12 cellular contexts compared by ENCODE assay signal in the genomic region with DNA sequence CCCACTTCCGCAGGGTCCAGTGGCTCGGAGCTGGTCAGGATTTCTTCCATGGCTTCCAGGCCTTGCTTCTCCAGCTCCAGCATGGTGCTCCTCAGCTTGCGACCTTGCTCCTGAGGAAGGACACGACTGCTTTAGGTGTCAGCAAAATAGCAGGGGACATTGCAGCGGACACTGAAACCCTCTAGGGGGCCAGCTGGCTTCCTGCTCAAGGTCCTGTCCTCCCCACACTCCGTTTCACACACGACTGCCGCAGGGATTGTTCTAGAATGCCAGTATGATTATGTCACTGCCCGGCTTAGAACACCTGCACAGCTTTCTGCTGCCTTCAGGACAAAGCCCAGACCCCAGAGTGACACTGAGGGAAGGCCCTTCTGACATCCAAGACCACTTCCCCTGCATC.
"Had no signal": no experiment of that assay in that cellular context is flagged by ENCODE, and none has a peak within 500 bp of the region (broad histone marks: within the 10 kb centered on the region; RNA-seq: fewer than 3 reads in every experiment).

No MANE protein-coding gene starts in this region.

- H3K27me3 Mint-ChIP-seq: activated CD4-positive, alpha-beta T cell treated with anti-CD3 and anti-CD28 coated beads for 36 hours; dendritic cell treated with granulocyte-macrophage colony-stimulating factor and Interleukin-4, amounts not matched to agents 40 ng/mL and 50 ng/mL, for 4 days; stimulated activated naive CD8-positive, alpha-beta T cell treated with anti-CD3 and anti-CD28 coated beads, Interleukin-15, amount 100 ng/mL, for 72 hours had no signal

- H3K4me1 ChIP-seq: vagina had no signal

- ATAC-seq: left colon had no signal

- H3K9me3 ChIP-seq: vagina had no signal

- DNase-seq: activated CD4-positive, alpha-beta memory T cell treated with anti-CD3 and anti-CD28 coated beads, Interleukin-2, amount 10 ng/mL, durations not matched to agents 7 days and 5 days; activated CD8-positive, alpha-beta memory T cell treated with anti-CD3 and anti-CD28 coated beads, Interleukin-2, amount 50 U/mL, for 4 hours; activated naive CD4-positive, alpha-beta T cell treated with anti-CD3 and anti-CD28 coated beads for 36 hours; left colon; mammary epithelial cell; stimulated activated CD4-positive, alpha-beta T cell treated with anti-CD3 and anti-CD28 coated beads, Interleukin-4, amount 100 ng/mL, for 1 hour; stimulated activated naive CD8-positive, alpha-beta T cell treated with anti-CD3 and anti-CD28 coated beads, Interleukin-15, amount 100 ng/mL, for 72 hours; T-helper 9 cell had no signal

- H3K27ac Mint-ChIP-seq: activated CD4-positive, alpha-beta memory T cell treated with anti-CD3 and anti-CD28 coated beads, Interleukin-2, amount 10 ng/mL, durations not matched to agents 7 days and 5 days; activated naive CD4-positive, alpha-beta T cell treated with anti-CD3 and anti-CD28 coated beads for 36 hours; dendritic cell treated with granulocyte-macrophage colony-stimulating factor and Interleukin-4, amounts not matched to agents 40 ng/mL and 50 ng/mL, for 4 days; stimulated activated naive CD8-positive, alpha-beta T cell treated with anti-CD3 and anti-CD28 coated beads, Interleukin-15, amount 100 ng/mL, for 72 hours had no signal

- H3K9me3 Mint-ChIP-seq: activated CD4-positive, alpha-beta memory T cell treated with anti-CD3 and anti-CD28 coated beads, Interleukin-2, amount 10 ng/mL, durations not matched to agents 7 days and 5 days; activated naive CD4-positive, alpha-beta T cell treated with anti-CD3 and anti-CD28 coated beads for 36 hours; dendritic cell treated with granulocyte-macrophage colony-stimulating factor and Interleukin-4, amounts not matched to agents 40 ng/mL and 50 ng/mL, for 4 days; nephron; stimulated activated naive CD8-positive, alpha-beta T cell treated with anti-CD3 and anti-CD28 coated beads, Interleukin-15, amount 100 ng/mL, for 72 hours had no signal

- H3K27ac ChIP-seq: vagina had no signal

- H3K4me3 Mint-ChIP-seq: activated CD4-positive, alpha-beta memory T cell treated with anti-CD3 and anti-CD28 coated beads, Interleukin-2, amount 10 ng/mL, durations not matched to agents 7 days and 5 days; activated CD4-positive, alpha-beta T cell treated with anti-CD3 and anti-CD28 coated beads for 36 hours; activated naive CD4-positive, alpha-beta T cell treated with anti-CD3 and anti-CD28 coated beads for 36 hours; dendritic cell treated with granulocyte-macrophage colony-stimulating factor and Interleukin-4, amounts not matched to agents 40 ng/mL and 50 ng/mL, for 4 days; nephron; stimulated activated naive CD8-positive, alpha-beta T cell treated with anti-CD3 and anti-CD28 coated beads, Interleukin-15, amount 100 ng/mL, for 72 hours had no signal

- H3K4me3 ChIP-seq: vagina had no signal

- H3K27me3 ChIP-seq: vagina had no signal

- H3K4me1 Mint-ChIP-seq: activated CD4-positive, alpha-beta memory T cell treated with anti-CD3 and anti-CD28 coated beads, Interleukin-2, amount 10 ng/mL, durations not matched to agents 7 days and 5 days had no signal
